ENCODE assay signal across 21 cellular contexts in genomic region chr3:18086078-18086477, GRCh38.
DNase-seq lines count a peak whose midpoint lies in the region; ATAC-seq and TF ChIP-seq lines count a peak whose summit lies in the region.
"Had no signal": no experiment of that assay in that cellular context is flagged by ENCODE, and none has a peak within 500 bp of the region (broad histone marks: within the 10 kb centered on the region; RNA-seq: fewer than 3 reads in every experiment).

No MANE protein-coding gene starts in this region.

- H3K79me2 ChIP-seq in Karpas-422 (ENCODE audit: low read length), result no peaks in the 10 kb centered on the region

- H3K9ac ChIP-seq in Karpas-422 (ENCODE audit: low read length), result no peak overlapping the region
- H3K9ac ChIP-seq: KMS-11 had no signal

- H3K27me3 Mint-ChIP-seq in activated CD8-positive, alpha-beta T cell treated with anti-CD3 and anti-CD28 coated beads for 36 hours, result peaks cover 7% of the 10 kb centered on the region
- peaks cover 4% of the 10 kb centered on the region for H3K27me3 Mint-ChIP-seq in activated CD8-positive, alpha-beta T cell treated with anti-CD3 and anti-CD28 coated beads, Interleukin-2, amount 10 ng/mL, durations not matched to agents 7 days and 5 days (ENCODE audit: low read depth)
- H3K27me3 Mint-ChIP-seq in mesothelial cell of epicardium (ENCODE audit: low read depth), result no peaks in the 10 kb centered on the region

- H3K9me3 ChIP-seq in Karpas-422 (ENCODE audit: low read length) (no peaks in the 10 kb centered on the region), thymus (ENCODE audit: control insufficient read depth) (no peaks in the 10 kb centered on the region), upper lobe of right lung (no peaks in the 10 kb centered on the region)

- peak; percentile 29 for ATAC-seq in activated CD8-positive, alpha-beta T cell treated with anti-CD3 and anti-CD28 coated beads for 36 hours
- ATAC-seq in activated CD8-positive, alpha-beta T cell treated with anti-CD3 and anti-CD28 coated beads, Interleukin-2, amount 10 ng/mL, durations not matched to agents 7 days and 5 days, result no peak
- ATAC-seq in HG02678 (IDR thresholded peaks at IDR 0.05; ENCODE audit: unreplicated experiment) (no peak), upper lobe of right lung (no peak)
- ATAC-seq: HepG2 had no signal

- H3K4me1 Mint-ChIP-seq in activated CD8-positive, alpha-beta T cell treated with anti-CD3 and anti-CD28 coated beads for 36 hours (ENCODE audit: low read depth), result peaks cover 23% of the 10 kb centered on the region
- H3K4me1 Mint-ChIP-seq in activated CD8-positive, alpha-beta T cell treated with anti-CD3 and anti-CD28 coated beads, Interleukin-2, amount 10 ng/mL, durations not matched to agents 7 days and 5 days (ENCODE audit: low read depth), result peaks cover 21% of the 10 kb centered on the region
- peaks cover 43% of the 10 kb centered on the region for H3K4me1 Mint-ChIP-seq in mesothelial cell of epicardium

- H3K9me2 ChIP-seq in Karpas-422 (replicated peaks; ENCODE audit: insufficient read depth, low read length), result no peaks in the 10 kb centered on the region

- H2AFZ ChIP-seq in Karpas-422 (ENCODE audit: low read length), result no peak overlapping the region

- H3K27ac Mint-ChIP-seq in activated CD8-positive, alpha-beta T cell treated with anti-CD3 and anti-CD28 coated beads for 36 hours, result no peak overlapping the region
- no peak overlapping the region for H3K27ac Mint-ChIP-seq in activated CD8-positive, alpha-beta T cell treated with anti-CD3 and anti-CD28 coated beads, Interleukin-2, amount 10 ng/mL, durations not matched to agents 7 days and 5 days
- H3K27ac Mint-ChIP-seq in mesothelial cell of epicardium, result no peak overlapping the region

- H3K4me3 ChIP-seq in Karpas-422 (ENCODE audit: low read length), result no peak overlapping the region
- peak overlapping the region; percentile 10 for H3K4me3 ChIP-seq in thymus (ENCODE audit: low read length)
- H3K4me3 ChIP-seq in upper lobe of right lung, result no peak overlapping the region

- H3K4me3 Mint-ChIP-seq in activated CD8-positive, alpha-beta T cell treated with anti-CD3 and anti-CD28 coated beads for 36 hours, result no peak overlapping the region
- no peak overlapping the region for H3K4me3 Mint-ChIP-seq in activated CD8-positive, alpha-beta T cell treated with anti-CD3 and anti-CD28 coated beads, Interleukin-2, amount 10 ng/mL, durations not matched to agents 7 days and 5 days
- no peak overlapping the region for H3K4me3 Mint-ChIP-seq in mesothelial cell of epicardium
- H3K4me3 Mint-ChIP-seq: CD4-positive, alpha-beta memory T cell had no signal

- no peaks in the 10 kb centered on the region for H3K36me3 Mint-ChIP-seq in activated CD8-positive, alpha-beta T cell treated with anti-CD3 and anti-CD28 coated beads for 36 hours (ENCODE audit: low read depth)
- H3K36me3 Mint-ChIP-seq in activated CD8-positive, alpha-beta T cell treated with anti-CD3 and anti-CD28 coated beads, Interleukin-2, amount 10 ng/mL, durations not matched to agents 7 days and 5 days (ENCODE audit: low read depth), result no peaks in the 10 kb centered on the region
- H3K36me3 Mint-ChIP-seq in mesothelial cell of epicardium, result peaks cover 2% of the 10 kb centered on the region
- H3K36me3 Mint-ChIP-seq: CD4-positive, alpha-beta memory T cell had no signal

- H3K36me3 ChIP-seq in Karpas-422 (ENCODE audit: insufficient read depth, low read length) (no peaks in the 10 kb centered on the region), thymus (ENCODE audit: control insufficient read depth, insufficient read depth) (no peaks in the 10 kb centered on the region), upper lobe of right lung (no peaks in the 10 kb centered on the region)

- peak; percentile 13 for DNase-seq in activated CD8-positive, alpha-beta T cell treated with anti-CD3 and anti-CD28 coated beads for 36 hours
- DNase-seq in activated CD8-positive, alpha-beta T cell treated with anti-CD3 and anti-CD28 coated beads, Interleukin-2, amount 10 ng/mL, durations not matched to agents 7 days and 5 days, result no peak
- DNase-seq in Karpas-422 (peak; percentile 21), head of caudate nucleus (peak in 35 of 42 donors; percentile 3 to 73 (median 32)), mesothelial cell of epicardium (ENCODE audit: low spot score in 2 of 2, unreplicated experiment in 2 of 2) (no peak), upper lobe of right lung (no peak)
- DNase-seq: 8988T; Calu3; CD4-positive, alpha-beta memory T cell; DMS79 treated with DMSO at 0.1 percent for 48 hours; GF-D8; GOT3; MM.1S; NCI-H1092 treated with DMSO at 0.1 percent for 48 hours; NCI-H2107; NCI-H510A; SW 1271 had no signal

- no peaks in the 10 kb centered on the region for H3K4me1 ChIP-seq in Karpas-422 (ENCODE audit: low read length)
- peaks cover 18% of the 10 kb centered on the region for H3K4me1 ChIP-seq in thymus (ENCODE audit: control insufficient read depth, insufficient read depth, low read length)
- no peaks in the 10 kb centered on the region for H3K4me1 ChIP-seq in upper lobe of right lung

- no peaks in the 10 kb centered on the region for H3K9me3 Mint-ChIP-seq in activated CD8-positive, alpha-beta T cell treated with anti-CD3 and anti-CD28 coated beads for 36 hours
- no peaks in the 10 kb centered on the region for H3K9me3 Mint-ChIP-seq in activated CD8-positive, alpha-beta T cell treated with anti-CD3 and anti-CD28 coated beads, Interleukin-2, amount 10 ng/mL, durations not matched to agents 7 days and 5 days (ENCODE audit: insufficient read depth)
- H3K9me3 Mint-ChIP-seq in mesothelial cell of epicardium, result peaks cover 3% of the 10 kb centered on the region

- POLR2A ChIA-PET in activated CD8-positive, alpha-beta T cell treated with anti-CD3 and anti-CD28 coated beads for 36 hours (lab: Charles Lee), result no interaction called here
- POLR2A ChIA-PET in activated CD8-positive, alpha-beta T cell treated with anti-CD3 and anti-CD28 coated beads, Interleukin-2, amount 10 ng/mL, durations not matched to agents 7 days and 5 days (lab: Charles Lee), result interaction anchor here (0.8 kb wide), 1 partner anchor 14 kb away, joined by 3 read pairs; no protein-coding TSS in a partner anchor

- no peaks in the 10 kb centered on the region for H4K20me1 ChIP-seq in Karpas-422 (ENCODE audit: insufficient read depth, low read depth, low read length)

- CTCF ChIA-PET in activated CD8-positive, alpha-beta T cell treated with anti-CD3 and anti-CD28 coated beads for 36 hours (lab: Charles Lee), result interaction anchor here (1.5 kb wide), 1 partner anchor 11 kb away, joined by 3 read pairs; no protein-coding TSS in a partner anchor
- CTCF ChIA-PET in activated CD8-positive, alpha-beta T cell treated with anti-CD3 and anti-CD28 coated beads, Interleukin-2, amount 10 ng/mL, durations not matched to agents 7 days and 5 days (lab: Charles Lee), result interaction anchor here (1.1 kb wide), 1 partner anchor 14 kb away, joined by 3 read pairs; no protein-coding TSS in a partner anchor

- intact Hi-C loops in activated CD8-positive, alpha-beta T cell treated with anti-CD3 and anti-CD28 coated beads for 36 hours (cut with micrococcal nuclease), result no loop called here
- intact Hi-C loops in head of caudate nucleus (cut with DNase I) (no loop called here), upper lobe of right lung (cut with DNase I) (no loop called here)

- H3K27me3 ChIP-seq in Karpas-422 (ENCODE audit: low read length), result no peaks in the 10 kb centered on the region
- no peaks in the 10 kb centered on the region for H3K27me3 ChIP-seq in thymus (ENCODE audit: control insufficient read depth, insufficient read depth)
- H3K27me3 ChIP-seq in upper lobe of right lung, result no peaks in the 10 kb centered on the region

- H3K27ac ChIP-seq in Karpas-422 (ENCODE audit: low read length), result no peak overlapping the region
- peak overlapping the region; percentile 2 for H3K27ac ChIP-seq in thymus (ENCODE audit: low read depth)
- no peak overlapping the region for H3K27ac ChIP-seq in upper lobe of right lung
- H3K27ac ChIP-seq: KMS-11 had no signal

- no peak overlapping the region for H3K4me2 ChIP-seq in Karpas-422 (ENCODE audit: low read depth, low read length, poor library complexity, severe bottlenecking)
- H3K4me2 ChIP-seq: KMS-11 had no signal

- TF ChIP-seq CTCF in activated CD8-positive, alpha-beta T cell treated with anti-CD3 and anti-CD28 coated beads for 36 hours (IDR thresholded peaks at IDR 0.05), result no peak
- TF ChIP-seq CTCF in mesothelial cell of epicardium (IDR thresholded peaks at IDR 0.05; ENCODE audit: unreplicated experiment), result no peak
- no peak for TF ChIP-seq CTCF in upper lobe of right lung (IDR thresholded peaks at IDR 0.05)

- 24% methylated on average over 7 of the region's 7 CpGs for WGBS in thymus

Comparison
In these comparisons a context has a peak if more than half of its experiments do, and no peak if none do; other contexts are left out.
1. DNase-seq: peak in activated CD8-positive, alpha-beta T cell treated with anti-CD3 and anti-CD28 coated beads for 36 hours (single experiment), Karpas-422 (single experiment) and head of caudate nucleus (35 of 42); none in activated CD8-positive, alpha-beta T cell treated with anti-CD3 and anti-CD28 coated beads, Interleukin-2, amount 10 ng/mL, durations not matched to agents 7 days and 5 days (single experiment), mesothelial cell of epicardium (0 of 2) and upper lobe of right lung (single experiment).